In the genomic region with DNA sequence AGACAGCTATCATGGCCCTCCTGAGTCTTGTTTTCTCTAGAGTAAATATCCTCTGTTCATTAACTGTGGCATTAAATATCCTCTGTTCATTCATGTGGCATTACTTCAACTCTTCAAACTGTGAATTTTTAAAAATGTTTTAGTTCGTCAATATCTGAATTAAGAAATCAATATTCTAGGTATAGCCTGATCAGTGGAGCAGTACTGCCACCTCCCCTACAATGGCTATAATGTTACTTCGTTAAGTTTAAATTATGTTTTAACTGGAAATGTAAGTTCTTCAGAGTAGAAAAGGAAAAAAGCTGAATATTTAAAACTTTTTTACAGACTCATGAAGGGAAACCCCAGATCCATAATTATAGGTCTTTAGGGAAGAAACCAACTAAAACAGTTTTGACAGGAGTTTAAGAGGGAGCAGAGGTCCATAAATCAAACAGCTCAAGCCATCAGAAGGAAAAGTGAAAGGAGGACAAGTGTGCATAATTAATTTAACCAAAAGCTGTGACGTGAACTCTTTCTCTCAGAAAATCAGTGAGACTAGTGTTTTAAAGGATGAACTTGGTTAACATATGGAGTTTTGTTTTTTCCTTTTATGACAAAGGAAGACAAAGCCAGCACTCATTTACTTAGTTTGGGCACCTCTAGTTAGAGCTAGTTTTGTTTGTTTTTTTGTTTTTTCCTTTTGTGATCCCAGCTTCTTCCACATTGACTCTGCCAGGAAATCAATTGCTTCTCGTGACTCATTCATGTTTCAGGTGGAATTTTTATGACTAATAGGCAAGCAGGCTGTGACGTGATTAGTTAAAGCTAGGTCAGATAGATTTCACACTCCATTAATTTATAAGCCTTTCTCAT, we compare ENCODE assay signal across 8 cellular contexts. TPM values are rescaled to one million over a fixed set of nuclear protein-coding genes. Genes with fewer than 3 reads are reported as not detected.
DNase-seq lines count a peak whose midpoint lies in the region; ATAC-seq and TF ChIP-seq lines count a peak whose summit lies in the region.

No MANE protein-coding gene starts in this region.

- peaks cover 0 to 6% (median 4%) of the 10 kb centered on the region in 4 donors for H3K4me1 Mint-ChIP-seq in CD4-positive, alpha-beta memory T cell
- peaks cover 19% of the 10 kb centered on the region for H3K4me1 Mint-ChIP-seq in memory B cell

- H2AFZ ChIP-seq in MM.1S (ENCODE audit: low read length): no peak overlapping the region

- H3F3A ChIP-seq in MM.1S (ENCODE audit: insufficient read depth, low read length): no peaks in the 10 kb centered on the region

- no peak overlapping the region for H3K4me3 ChIP-seq in CD4-positive, alpha-beta memory T cell (ENCODE audit: low read length in 2 of 2)
- H3K4me3 ChIP-seq in astrocyte of the cerebellum (ENCODE audit: low read depth, low read length): no peak overlapping the region
- no peak overlapping the region for H3K4me3 ChIP-seq in MM.1S (ENCODE audit: low read length)
- no peak overlapping the region for H3K4me3 ChIP-seq in gastroesophageal sphincter

- H3K27ac ChIP-seq in CD4-positive, alpha-beta memory T cell (ENCODE audit: low read depth, low read length): no peak overlapping the region
- H3K27ac ChIP-seq in MM.1S (ENCODE audit: low read length): no peak overlapping the region
- no peak overlapping the region for H3K27ac ChIP-seq in gastroesophageal sphincter

- no peak for TF ChIP-seq CTCF in astrocyte of the cerebellum (IDR thresholded peaks at IDR 0.05; ENCODE audit: low read depth, low read length, missing control alignments)
- no peak for TF ChIP-seq CTCF in MM.1S (IDR thresholded peaks at IDR 0.05; ENCODE audit: low read length)
- no peak for TF ChIP-seq CTCF in gastroesophageal sphincter (IDR thresholded peaks at IDR 0.05)

- H4K20me1 ChIP-seq in MM.1S (ENCODE audit: insufficient read depth, low read length): no peaks in the 10 kb centered on the region

- no peaks in the 10 kb centered on the region for H3K9me2 ChIP-seq in MM.1S (replicated peaks; ENCODE audit: insufficient read depth, low read length)

- no peaks in the 10 kb centered on the region for H3K9me3 Mint-ChIP-seq in CD4-positive, alpha-beta memory T cell
- no peaks in the 10 kb centered on the region for H3K9me3 Mint-ChIP-seq in memory B cell

- no peak for TF ChIP-seq POLR2A in gastroesophageal sphincter (IDR thresholded peaks at IDR 0.05)

- no peaks in the 10 kb centered on the region for H3K27me3 ChIP-seq in CD4-positive, alpha-beta memory T cell (ENCODE audit: insufficient read depth, low read length)
- H3K27me3 ChIP-seq in MM.1S (replicated peaks; ENCODE audit: insufficient read depth, low read length) (no peaks in the 10 kb centered on the region), gastroesophageal sphincter (no peaks in the 10 kb centered on the region)

- intact Hi-C loops in CD4-positive, alpha-beta memory T cell (cut with micrococcal nuclease): no loop called here

- ATAC-seq in HG03097 (IDR thresholded peaks at IDR 0.05; ENCODE audit: low FRiP score, unreplicated experiment) (peak; percentile 43), memory B cell (ENCODE audit: low read depth) (no peak), gastroesophageal sphincter (no peak)

- no peak for TF ChIP-seq EP300 in gastroesophageal sphincter (IDR thresholded peaks at IDR 0.05)

- DNase-seq in CD4-positive, alpha-beta memory T cell: no peak
- DNase-seq in astrocyte of the cerebellum (ENCODE audit: low read depth): peak; percentile 87
- DNase-seq in memory B cell (ENCODE audit: low spot score in 2 of 2): no peak
- no peak for DNase-seq in stimulated activated CD4-positive, alpha-beta T cell treated with anti-CD3 and anti-CD28 coated beads, Interleukin-1b, Interleukin-23, amount 100 ng/mL, for 48 hours
- DNase-seq in NCI-H2171 treated with DMSO at 0.1 percent for 48 hours (lab: John Stamatoyannopoulos, UW): no peak
- no peak for DNase-seq in MM.1S

- POLR2A ChIA-PET in CD4-positive, alpha-beta memory T cell (lab: Charles Lee; ENCODE audit: partially characterized antibody): no interaction called here

- H3K4me2 ChIP-seq in MM.1S (ENCODE audit: low read depth, low read length): no peak overlapping the region

- CTCF ChIA-PET in CD4-positive, alpha-beta memory T cell (lab: Charles Lee; ENCODE audit: partially characterized antibody): interaction anchor here (1.0 to 10.7 kb wide), 10 partner anchors 11 to 179 kb away, joined by 3 to 132 read pairs (median 4); partner anchors contain the start of gene RBBP8

- H3K36me3 ChIP-seq in CD4-positive, alpha-beta memory T cell (ENCODE audit: insufficient read depth, low read length): no peaks in the 10 kb centered on the region
- peaks cover 3% of the 10 kb centered on the region; the same call in 1 of the 2 replicates for H3K36me3 ChIP-seq in MM.1S (replicated peaks; ENCODE audit: insufficient read depth, low read length)
- H3K36me3 ChIP-seq in gastroesophageal sphincter: peaks cover 0 to 3% of the 10 kb centered on the region in 2 donors

- 49 to 51% methylated on average over 5 of the region's 5 CpGs for WGBS in gastroesophageal sphincter (ENCODE audit: low coverage in 1 of 2), 2 donors

- H3K79me2 ChIP-seq in MM.1S (ENCODE audit: low read length): 0 out of 2 replicates have a peak, but pooled peaks cover 4% of the 10 kb centered on the region

- no peak overlapping the region for H3K9ac ChIP-seq in MM.1S (ENCODE audit: low read length)

- H3K4me3 Mint-ChIP-seq in CD4-positive, alpha-beta memory T cell: peak overlapping the region in 5 of 8 donors; percentile 12 to 64 (median 26)
- H3K4me3 Mint-ChIP-seq in memory B cell: no peak overlapping the region

- peak overlapping the region in 4 of 7 donors; percentile 14 to 70 (median 52) for H3K27ac Mint-ChIP-seq in CD4-positive, alpha-beta memory T cell
- H3K27ac Mint-ChIP-seq in memory B cell: peak overlapping the region; percentile 39

- no peaks in the 10 kb centered on the region for H3K27me3 Mint-ChIP-seq in CD4-positive, alpha-beta memory T cell
- H3K27me3 Mint-ChIP-seq in memory B cell: no peaks in the 10 kb centered on the region

- no peaks in the 10 kb centered on the region for H3K36me3 Mint-ChIP-seq in CD4-positive, alpha-beta memory T cell
- peaks cover 4% of the 10 kb centered on the region for H3K36me3 Mint-ChIP-seq in memory B cell

- H3K9me3 ChIP-seq in CD4-positive, alpha-beta memory T cell (ENCODE audit: control insufficient read depth in 1 of 2, low read length in 2 of 2): no peaks in the 10 kb centered on the region
- no peaks in the 10 kb centered on the region for H3K9me3 ChIP-seq in MM.1S (replicated peaks; ENCODE audit: insufficient read depth, low read length)
- no peaks in the 10 kb centered on the region for H3K9me3 ChIP-seq in gastroesophageal sphincter

- in situ Hi-C loops in astrocyte of the cerebellum (cut with HindIII; ENCODE audit: low sequenced_read_pairs): no loop called here

- no peaks in the 10 kb centered on the region for H3K4me1 ChIP-seq in CD4-positive, alpha-beta memory T cell (ENCODE audit: insufficient read depth, low read length)
- H3K4me1 ChIP-seq in MM.1S (ENCODE audit: low read length) (no peaks in the 10 kb centered on the region), gastroesophageal sphincter (no peaks in the 10 kb centered on the region)

RNA-seq across cellular contexts. Expression of gene RBBP8, which starts 44.9 kb away (rescaled TPM):
- 1 to 10 TPM; 1.4 to 3.0 TPM for total RNA-seq in CD4-positive, alpha-beta memory T cell
- 1 to 10 TPM; 1.9 to 3.0 TPM for polyA plus RNA-seq in CD4-positive, alpha-beta memory T cell
- total RNA-seq in gastroesophageal sphincter: 10 to 100 TPM; 14.2 to 33.5 (median 20.9) TPM
